Comparison of ENCODE assay signal across 10 cellular contexts in the genomic region with DNA sequence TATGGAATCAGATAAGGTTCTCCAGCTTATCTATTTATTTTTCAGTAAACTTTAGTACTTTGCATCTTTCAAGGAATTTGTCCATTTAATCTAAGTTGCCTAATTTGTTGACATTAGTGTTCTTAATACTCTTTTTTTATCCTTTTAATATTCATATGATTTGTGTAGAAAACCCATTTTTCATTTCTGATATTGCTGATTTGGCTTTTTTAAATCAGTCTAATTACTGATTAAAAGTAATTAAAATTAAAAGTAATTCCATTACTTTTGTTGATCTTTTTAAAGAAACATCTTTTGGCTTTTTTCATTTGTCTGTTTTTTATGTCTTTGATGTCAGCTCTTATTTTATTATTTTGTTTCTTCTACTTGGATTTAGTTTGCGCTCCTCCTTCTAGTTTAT.
"Had no signal": no experiment of that assay in that cellular context is flagged by ENCODE, and none has a peak within 500 bp of the region (broad histone marks: within the 10 kb centered on the region; RNA-seq: fewer than 3 reads in every experiment).

No MANE protein-coding gene starts in this region.

- H3K4me3 ChIP-seq: GM23248, HAP-1 had no signal

- H2AFZ ChIP-seq: GM23248 had no signal

- FAIRE-seq: HTR-8/SVneo had no signal

- ATAC-seq: HCT116 had no signal

- H3K27ac ChIP-seq: GM23248, KMS-11 had no signal

- DNase-seq: GM23248, GOT3, H7, HFFc6, Karpas-422, KBM-7 had no signal

- H3K36me3 ChIP-seq: HAP-1 had no signal

- H3K4me1 ChIP-seq: HAP-1 had no signal

- H3K4me2 ChIP-seq: KMS-11 had no signal

- H3K9me3 ChIP-seq: HAP-1 had no signal
